ENCODE assay signal across 8 cellular contexts in the genomic region with DNA sequence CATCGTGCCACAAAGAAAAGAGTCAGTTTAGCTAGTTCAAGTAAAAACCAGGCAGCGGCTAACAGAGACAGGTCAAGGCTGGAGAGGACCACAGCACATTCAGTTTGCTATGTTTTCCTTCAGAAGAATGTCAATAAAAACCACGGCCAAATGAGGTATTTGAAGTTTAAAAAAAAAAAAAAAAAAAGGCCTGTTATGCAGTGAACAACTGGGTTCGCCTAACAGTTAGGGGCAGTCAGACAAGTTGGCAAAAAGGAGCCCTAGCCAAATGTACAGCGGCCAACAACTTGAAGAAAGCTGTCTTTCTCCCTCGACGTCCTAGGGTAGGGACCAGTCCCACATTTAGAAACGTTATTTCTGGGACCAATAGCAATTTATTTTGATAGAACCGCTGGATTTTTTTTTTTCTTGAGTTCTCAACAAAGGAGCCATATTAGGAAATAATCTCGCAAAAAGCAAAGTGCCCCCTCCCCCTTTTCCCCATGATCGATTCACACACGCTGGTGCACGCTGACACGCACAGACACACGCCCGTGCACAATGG.
DNase-seq lines count a peak whose midpoint lies in the region; ATAC-seq and TF ChIP-seq lines count a peak whose summit lies in the region.

No MANE protein-coding gene starts in this region.

- no peaks in the 10 kb centered on the region for H3K36me3 ChIP-seq in HEK293 (ENCODE audit: control insufficient read depth in 2 of 2, insufficient read depth in 1 of 2, low read length in 2 of 2)
- no peaks in the 10 kb centered on the region for H3K36me3 ChIP-seq in adipocyte (ENCODE audit: control insufficient read depth, insufficient read depth, low read length, severe bottlenecking)
- H3K36me3 ChIP-seq in spleen: no peaks in the 10 kb centered on the region

- 17 to 21% (median 19%) methylated on average over 16 of the region's 16 CpGs for WGBS in spleen, 5 donors

- DNase-seq in adipocyte (ENCODE audit: low read depth) (peak; percentile 44), immature natural killer cell (no peak), spleen (no peak), islet precursor cell (no peak)

- ATAC-seq in GM19397 (IDR thresholded peaks at IDR 0.05; ENCODE audit: unreplicated experiment) (no peak), HG02970 (IDR thresholded peaks at IDR 0.05; ENCODE audit: low FRiP score, unreplicated experiment) (no peak), HG03432 (IDR thresholded peaks at IDR 0.05; ENCODE audit: unreplicated experiment) (no peak)

- H3K27me3 Mint-ChIP-seq in immature natural killer cell (ENCODE audit: low read depth in 3 of 3): peaks cover 2 to 7% (median 6%) of the 10 kb centered on the region in 3 donors

- intact Hi-C loops in spleen (cut with DNase I; ENCODE audit: low total_unique reads): no loop called here

- H3K36me3 Mint-ChIP-seq in immature natural killer cell: no peaks in the 10 kb centered on the region

- peaks cover 23 to 30% of the 10 kb centered on the region in 2 donors for H3K4me1 Mint-ChIP-seq in immature natural killer cell

- TF ChIP-seq POLR2A in spleen (IDR thresholded peaks at IDR 0.05): no peak

- POLR2A ChIA-PET in HEK293 (lab: Yijun Ruan, JAX): interaction anchor here (0.7 to 1.2 kb wide), 2 partner anchors 17 to 768 kb away, joined by 3 to 7 read pairs; no protein-coding TSS in a partner anchor

- peak overlapping the region; percentile 9 for H3K4me3 ChIP-seq in HEK293 (ENCODE audit: low read depth, low read length)
- peak overlapping the region; percentile 85 for H3K4me3 ChIP-seq in adipocyte (ENCODE audit: low read length)
- H3K4me3 ChIP-seq in spleen: peak overlapping the region; percentile 32 to 72 (median 50)

- H3K4me1 ChIP-seq in HEK293 (ENCODE audit: control insufficient read depth, insufficient read depth, low read length) (peaks cover 39% of the 10 kb centered on the region), adipocyte (ENCODE audit: control insufficient read depth, insufficient read depth, low read length) (peaks cover 29% of the 10 kb centered on the region), spleen (peaks cover 0 to 40% (median 25%) of the 10 kb centered on the region in 6 donors)

- H3K4me3 Mint-ChIP-seq in immature natural killer cell: peak overlapping the region; percentile 60 to 92 (median 68)

- H3K27ac ChIP-seq in HEK293 (ENCODE audit: extremely low read depth, low read depth, low read length): peak overlapping the region; percentile 73
- peak overlapping the region in 5 of 8 donors; percentile 41 to 74 (median 60) for H3K27ac ChIP-seq in spleen

- TF ChIP-seq CTCF in HEK293 (tag by site-specific recombination; IDR thresholded peaks at IDR 0.05) (no peak), spleen (IDR thresholded peaks at IDR 0.05 in 8 of 11, conservative IDR thresholded peaks at IDR 0.05 in 3 of 11) (no peak)

- peak overlapping the region in 3 of 6 donors; percentile 25 to 86 (median 55) for H3K27ac Mint-ChIP-seq in immature natural killer cell

- H3K9me3 Mint-ChIP-seq in immature natural killer cell: no peaks in the 10 kb centered on the region

- H3K9me3 ChIP-seq in HEK293 (ENCODE audit: control insufficient read depth, insufficient read depth, low read depth, low read length): no peaks in the 10 kb centered on the region
- no peaks in the 10 kb centered on the region for H3K9me3 ChIP-seq in adipocyte (ENCODE audit: control insufficient read depth, low read length)
- no peaks in the 10 kb centered on the region for H3K9me3 ChIP-seq in spleen

- CTCF ChIA-PET in HEK293 (lab: Yijun Ruan, JAX): interaction anchor here (0.7 to 4.7 kb wide), 10 partner anchors 12 to 1003 kb away, joined by 3 to 33 read pairs (median 4); no protein-coding TSS in a partner anchor

- peak overlapping the region; percentile 93 for H3K9ac ChIP-seq in adipocyte (ENCODE audit: low read length)

- no peaks in the 10 kb centered on the region for H3K27me3 ChIP-seq in adipocyte (replicated peaks; ENCODE audit: control insufficient read depth, insufficient read depth, low read length)
- peaks cover 0 to 15% (median 4%) of the 10 kb centered on the region in 7 donors for H3K27me3 ChIP-seq in spleen (replicated peaks in 1 of 7)

TF ChIP-seq in HEK293, 187 proteins besides CTCF, POLR2A, EP300 and RAD21:
- TF ChIP-seq ZXDB (tag by site-specific recombination; IDR thresholded peaks at IDR 0.05) (0 out of 2 replicates have a peak, but pooled peaks have one; percentile 39), ZNF335 (tag by site-specific recombination; conservative IDR thresholded peaks at IDR 0.05) (peak; percentile 91), ZNF830 (tag by site-specific recombination; IDR thresholded peaks at IDR 0.05; ENCODE audit: low read depth) (no peak), ZBTB48 (tag by site-specific recombination; IDR thresholded peaks at IDR 0.05) (peak; percentile 41; the same call in 1 of the 2 replicates)

Comparison
In these comparisons a context has a peak if more than half of its experiments do, and no peak if none do; other contexts are left out.
1. H3K4me3 ChIP-seq: peak in every context shown above with its lines; median percentile 85 in adipocyte; 50 in spleen; 9 in HEK293.